In genomic region chr15:25333049-25333448, GRCh38 we compare ENCODE assay signal across 15 cellular contexts.
"Had no signal": no experiment of that assay in that cellular context is flagged by ENCODE, and none has a peak within 500 bp of the region (broad histone marks: within the 10 kb centered on the region; RNA-seq: fewer than 3 reads in every experiment).

No MANE protein-coding gene starts in this region.

- H3K4me3 ChIP-seq: left ventricle myocardium inferior, ovary, skin epidermis, stomach, thoracic aorta, uterus had no signal

- H3K9me3 ChIP-seq: left ventricle myocardium inferior, ovary, stomach, thoracic aorta, uterus had no signal

- H3K27ac ChIP-seq: epithelial cell of prostate, left ventricle myocardium inferior, ovary, skin epidermis, stomach, thoracic aorta, uterus had no signal

- DNase-seq: activated CD4-positive, alpha-beta memory T cell treated with anti-CD3 and anti-CD28 coated beads for 36 hours; activated gamma-delta T cell treated with Interleukin-2 at 50 U/mL for 16 hours; activated naive CD8-positive, alpha-beta T cell treated with anti-CD3 and anti-CD28 coated beads, Interleukin-2, amount 10 ng/mL, durations not matched to agents 7 days and 5 days; activated T-cell treated with anti-CD3 and anti-CD28 coated beads, Interleukin-2, amount 50 U/mL, for 48 hours; aorta; effector memory CD8-positive, alpha-beta T cell; hypothalamus; left ventricle myocardium inferior; mesendoderm; ovary; stomach; uterus had no signal

- H3K36me3 ChIP-seq: ovary, uterus had no signal

- ATAC-seq: effector memory CD8-positive, alpha-beta T cell had no signal

- H3K27me3 ChIP-seq: ovary, stomach, uterus had no signal

- H3K4me1 ChIP-seq: left ventricle myocardium inferior, stomach, uterus had no signal
